Comparison of ENCODE assay signal across 2 cellular contexts in the genomic region with DNA sequence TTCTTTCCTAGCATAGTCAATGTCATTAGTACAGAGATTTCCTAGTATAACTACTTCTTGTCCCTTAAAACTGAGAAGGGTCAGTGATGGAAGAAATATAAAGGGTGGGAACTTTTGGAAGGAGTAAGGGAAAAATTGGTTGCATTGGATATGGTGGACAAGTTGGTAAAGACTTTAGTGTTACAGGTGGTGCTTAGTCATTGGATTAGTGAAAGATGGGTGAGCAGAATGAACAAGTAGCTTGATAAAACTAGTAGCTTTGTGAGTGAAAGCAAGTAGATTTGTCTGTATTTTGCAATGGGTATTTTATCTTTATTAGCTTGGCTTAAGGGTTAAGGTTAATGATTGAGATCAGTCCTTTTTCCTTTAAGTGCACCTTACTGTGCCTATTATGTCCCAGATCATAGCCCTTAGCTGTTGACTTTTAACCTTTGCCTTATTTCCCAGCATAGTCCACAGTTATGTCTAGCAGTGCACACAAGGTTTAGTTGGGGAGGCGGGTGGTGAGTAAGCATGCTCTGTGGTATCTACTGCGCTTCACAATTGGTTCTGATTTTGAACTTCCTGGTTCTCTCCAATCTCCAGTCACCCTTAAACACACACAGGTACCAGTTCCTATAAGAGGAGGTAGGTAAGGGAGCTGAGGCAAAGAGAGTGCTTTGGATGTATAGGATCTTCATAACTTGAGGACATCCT.
TF ChIP-seq lines count a peak whose summit lies in the region.

No MANE protein-coding gene starts in this region.

TF ChIP-seq in HCT116, 20 proteins besides CTCF, POLR2A, EP300 and RAD21:
- TF ChIP-seq SIN3A (IDR thresholded peaks at IDR 0.05; ENCODE audit: low read depth), result no peak
- no peak for TF ChIP-seq CBX3 (IDR thresholded peaks at IDR 0.05; ENCODE audit: low read depth)
- TF ChIP-seq, protein P1, sequence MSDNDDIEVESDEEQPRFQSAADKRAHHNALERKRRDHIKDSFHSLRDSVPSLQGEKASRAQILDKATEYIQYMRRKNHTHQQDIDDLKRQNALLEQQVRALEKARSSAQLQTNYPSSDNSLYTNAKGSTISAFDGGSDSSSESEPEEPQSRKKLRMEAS (IDR thresholded peaks at IDR 0.05), result no peak
- TF ChIP-seq FOSL1 (IDR thresholded peaks at IDR 0.05; ENCODE audit: low read depth), result no peak
- TF ChIP-seq YY1 (IDR thresholded peaks at IDR 0.05; ENCODE audit: extremely low read depth, insufficient replicate concordance, low read depth, low read length), result no peak
- no peak for TF ChIP-seq EZH2 (IDR thresholded peaks at IDR 0.05)
- no peak for TF ChIP-seq EZH2phosphoT487 (IDR thresholded peaks at IDR 0.05; ENCODE audit: borderline replicate concordance)
- TF ChIP-seq POLR2AphosphoS5 (IDR thresholded peaks at IDR 0.05; ENCODE audit: low read depth, low read length), result no peak
- no peak for TF ChIP-seq EGR1 (IDR thresholded peaks at IDR 0.05; ENCODE audit: low read depth)
- no peak for TF ChIP-seq ZFX (IDR thresholded peaks at IDR 0.05)
- TF ChIP-seq ZNF274 (IDR thresholded peaks at IDR 0.05; ENCODE audit: low read depth, low read length), result no peak

TF ChIP-seq in HepG2, 621 proteins besides CTCF, POLR2A, EP300 and RAD21:
- TF ChIP-seq NAIF1 (CRISPR knock-in tag; IDR thresholded peaks at IDR 0.05; ENCODE audit: borderline replicate concordance), result no peak
- TF ChIP-seq, protein P2, sequence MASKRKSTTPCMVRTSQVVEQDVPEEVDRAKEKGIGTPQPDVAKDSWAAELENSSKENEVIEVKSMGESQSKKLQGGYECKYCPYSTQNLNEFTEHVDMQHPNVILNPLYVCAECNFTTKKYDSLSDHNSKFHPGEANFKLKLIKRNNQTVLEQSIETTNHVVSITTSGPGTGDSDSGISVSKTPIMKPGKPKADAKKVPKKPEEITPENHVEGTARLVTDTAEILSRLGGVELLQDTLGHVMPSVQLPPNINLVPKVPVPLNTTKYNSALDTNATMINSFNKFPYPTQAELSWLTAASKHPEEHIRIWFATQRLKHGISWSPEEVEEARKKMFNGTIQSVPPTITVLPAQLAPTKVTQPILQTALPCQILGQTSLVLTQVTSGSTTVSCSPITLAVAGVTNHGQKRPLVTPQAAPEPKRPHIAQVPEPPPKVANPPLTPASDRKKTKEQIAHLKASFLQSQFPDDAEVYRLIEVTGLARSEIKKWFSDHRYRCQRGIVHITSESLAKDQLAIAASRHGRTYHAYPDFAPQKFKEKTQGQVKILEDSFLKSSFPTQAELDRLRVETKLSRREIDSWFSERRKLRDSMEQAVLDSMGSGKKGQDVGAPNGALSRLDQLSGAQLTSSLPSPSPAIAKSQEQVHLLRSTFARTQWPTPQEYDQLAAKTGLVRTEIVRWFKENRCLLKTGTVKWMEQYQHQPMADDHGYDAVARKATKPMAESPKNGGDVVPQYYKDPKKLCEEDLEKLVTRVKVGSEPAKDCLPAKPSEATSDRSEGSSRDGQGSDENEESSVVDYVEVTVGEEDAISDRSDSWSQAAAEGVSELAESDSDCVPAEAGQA (IDR thresholded peaks at IDR 0.05; ENCODE audit: low read depth), result no peak
- TF ChIP-seq, protein P2 (CRISPR knock-in tag; IDR thresholded peaks at IDR 0.05; ENCODE audit: borderline replicate concordance), result no peak
- no peak for TF ChIP-seq ZMYM3 (CRISPR knock-in tag; IDR thresholded peaks at IDR 0.05)
- TF ChIP-seq RFX5 (IDR thresholded peaks at IDR 0.05; ENCODE audit: low read depth, low read length), result no peak
- TF ChIP-seq, protein P3, sequence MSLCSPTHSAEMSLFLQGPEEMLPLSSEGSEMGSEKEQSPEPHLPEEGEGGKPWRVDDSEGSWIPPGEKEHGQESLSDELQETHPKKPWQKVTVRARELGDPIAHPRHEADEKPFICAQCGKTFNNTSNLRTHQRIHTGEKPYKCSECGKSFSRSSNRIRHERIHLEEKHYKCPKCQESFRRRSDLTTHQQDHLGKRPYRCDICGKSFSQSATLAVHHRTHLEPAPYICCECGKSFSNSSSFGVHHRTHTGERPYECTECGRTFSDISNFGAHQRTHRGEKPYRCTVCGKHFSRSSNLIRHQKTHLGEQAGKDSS (CRISPR knock-in tag; IDR thresholded peaks at IDR 0.05; ENCODE audit: borderline replicate concordance, low read depth), result no peak
- TF ChIP-seq, protein P4, sequence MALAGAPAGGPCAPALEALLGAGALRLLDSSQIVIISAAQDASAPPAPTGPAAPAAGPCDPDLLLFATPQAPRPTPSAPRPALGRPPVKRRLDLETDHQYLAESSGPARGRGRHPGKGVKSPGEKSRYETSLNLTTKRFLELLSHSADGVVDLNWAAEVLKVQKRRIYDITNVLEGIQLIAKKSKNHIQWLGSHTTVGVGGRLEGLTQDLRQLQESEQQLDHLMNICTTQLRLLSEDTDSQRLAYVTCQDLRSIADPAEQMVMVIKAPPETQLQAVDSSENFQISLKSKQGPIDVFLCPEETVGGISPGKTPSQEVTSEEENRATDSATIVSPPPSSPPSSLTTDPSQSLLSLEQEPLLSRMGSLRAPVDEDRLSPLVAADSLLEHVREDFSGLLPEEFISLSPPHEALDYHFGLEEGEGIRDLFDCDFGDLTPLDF (CRISPR knock-in tag; IDR thresholded peaks at IDR 0.05), result no peak
- no peak for TF ChIP-seq PHF21A (CRISPR knock-in tag; IDR thresholded peaks at IDR 0.05)
TF ChIP-seq in HepG2: peak in this region for 0.
